1 cellular context compared by ENCODE assay signal in genomic region chr3:121979246-121979645, GRCh38.
TF ChIP-seq lines count a peak whose summit lies in the region.

No MANE protein-coding gene starts in this region.

TF ChIP-seq in GM12878, 131 proteins besides CTCF, POLR2A, EP300 and RAD21 (continued from another document):
- TF ChIP-seq CEBPZ (IDR thresholded peaks at IDR 0.05; ENCODE audit: low read depth, low read length) (no peak), HCFC1 (IDR thresholded peaks at IDR 0.05; ENCODE audit: low read length) (no peak), HDGF (IDR thresholded peaks at IDR 0.05) (no peak), SREBF1 (IDR thresholded peaks at IDR 0.05; ENCODE audit: low read length) (no peak), MYC (IDR thresholded peaks at IDR 0.05; ENCODE audit: insufficient read depth, insufficient read length, insufficient replicate concordance, low read length, severe bottlenecking) (no peak), NRF1 (conservative IDR thresholded peaks at IDR 0.05; ENCODE audit: low read depth, low read length) (no peak)
TF ChIP-seq in GM12878: peak in this region for 0.
